1 cellular context compared by ENCODE assay signal in the genomic region with DNA sequence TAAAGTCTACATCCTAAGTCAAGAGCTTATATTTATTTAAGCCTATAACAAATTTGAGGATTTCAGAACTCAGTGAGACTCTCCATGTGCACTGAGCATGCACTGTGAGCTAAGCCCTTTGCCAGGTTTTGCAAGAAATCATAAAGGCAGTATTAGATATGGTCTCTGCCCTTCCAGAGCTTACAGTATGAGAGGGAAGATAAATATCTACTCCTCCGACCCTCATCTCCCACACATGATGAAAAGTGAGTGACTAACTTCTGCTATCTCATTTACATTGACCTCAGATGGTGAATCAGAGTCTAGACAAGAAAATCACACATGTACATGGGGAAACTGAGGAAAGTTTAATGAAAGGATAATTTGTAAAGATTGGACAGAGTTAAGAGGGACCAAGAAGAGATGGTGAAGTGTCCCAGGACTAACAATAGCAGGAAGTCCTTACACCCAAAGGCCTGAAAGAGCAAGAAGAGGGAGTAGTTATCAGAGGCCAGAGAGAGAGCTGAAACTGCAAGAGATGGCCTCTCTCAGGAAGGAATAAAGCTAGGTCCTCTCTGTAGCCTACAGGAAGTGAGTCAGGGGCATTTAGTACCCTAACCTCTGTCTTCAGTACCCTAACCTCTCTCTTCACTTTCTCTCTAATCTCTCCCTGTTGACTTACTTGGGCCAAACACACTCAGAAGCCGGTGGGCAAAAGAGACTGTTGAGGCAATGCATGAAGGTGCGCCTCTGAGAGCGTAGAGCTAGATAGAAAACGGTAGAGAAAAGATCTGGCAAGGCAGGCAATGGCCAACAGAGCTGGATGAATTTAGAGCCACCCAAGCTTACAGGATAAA.
A peak's percentile ranks its signal among the peaks of the same experiment; 100 is the strongest.
TF ChIP-seq lines count a peak whose summit lies in the region.

No MANE protein-coding gene starts in this region.

TF ChIP-seq in IMR-90, 13 proteins besides CTCF, POLR2A, EP300 and RAD21:
- TF ChIP-seq FOS (IDR thresholded peaks at IDR 0.05; ENCODE audit: low read depth, low read length) (peak; percentile 68; the same call in 1 of the 2 replicates), MAZ (IDR thresholded peaks at IDR 0.05; ENCODE audit: borderline replicate concordance, low read depth, low read length) (no peak), BHLHE40 (IDR thresholded peaks at IDR 0.05; ENCODE audit: low read depth, low read length) (no peak), CEBPB (IDR thresholded peaks at IDR 0.05; ENCODE audit: low read depth, low read length) (peak; percentile 45; the same call in 1 of the 2 replicates), RCOR1 (IDR thresholded peaks at IDR 0.05; ENCODE audit: insufficient replicate concordance, low read length) (no peak)
